ENCODE assay signal across 8 cellular contexts in genomic region chr2:180077295-180077906, GRCh38.
DNase-seq lines count a peak whose midpoint lies in the region; ATAC-seq and TF ChIP-seq lines count a peak whose summit lies in the region.

No MANE protein-coding gene starts in this region.

- peak in 2 of 3 donors; percentile 9 to 41 for TF ChIP-seq CTCF in omental fat pad (IDR thresholded peaks at IDR 0.05)

- DNase-seq in NCI-H146 (lab: John Stamatoyannopoulos, UW) (peak; percentile 17), NCI-H146 treated with DMSO at 0.1 percent for 48 hours (lab: John Stamatoyannopoulos, UW; ENCODE audit: unreplicated experiment) (no peak), NAMALWA (ENCODE audit: low spot score) (peak; percentile 68), cerebellum (ENCODE audit: low spot score) (peak; percentile 9), omental fat pad (ENCODE audit: low spot score) (no peak)

- ATAC-seq in omental fat pad (ENCODE audit: low FRiP score) (no peak), HG03097 (IDR thresholded peaks at IDR 0.05; ENCODE audit: low FRiP score, unreplicated experiment) (no peak), HG03432 (IDR thresholded peaks at IDR 0.05; ENCODE audit: unreplicated experiment) (no peak), GM21390 (IDR thresholded peaks at IDR 0.05; ENCODE audit: unreplicated experiment) (no peak)

Comparison
In these comparisons a context has a peak if more than half of its experiments do, and no peak if none do; other contexts are left out.
1. DNase-seq: peak in NCI-H146 (single experiment), NAMALWA (single experiment) and cerebellum (single experiment); none in NCI-H146 treated with DMSO at 0.1 percent for 48 hours (single experiment) and omental fat pad (single experiment).